ENCODE assay signal across 9 cellular contexts in the genomic region with DNA sequence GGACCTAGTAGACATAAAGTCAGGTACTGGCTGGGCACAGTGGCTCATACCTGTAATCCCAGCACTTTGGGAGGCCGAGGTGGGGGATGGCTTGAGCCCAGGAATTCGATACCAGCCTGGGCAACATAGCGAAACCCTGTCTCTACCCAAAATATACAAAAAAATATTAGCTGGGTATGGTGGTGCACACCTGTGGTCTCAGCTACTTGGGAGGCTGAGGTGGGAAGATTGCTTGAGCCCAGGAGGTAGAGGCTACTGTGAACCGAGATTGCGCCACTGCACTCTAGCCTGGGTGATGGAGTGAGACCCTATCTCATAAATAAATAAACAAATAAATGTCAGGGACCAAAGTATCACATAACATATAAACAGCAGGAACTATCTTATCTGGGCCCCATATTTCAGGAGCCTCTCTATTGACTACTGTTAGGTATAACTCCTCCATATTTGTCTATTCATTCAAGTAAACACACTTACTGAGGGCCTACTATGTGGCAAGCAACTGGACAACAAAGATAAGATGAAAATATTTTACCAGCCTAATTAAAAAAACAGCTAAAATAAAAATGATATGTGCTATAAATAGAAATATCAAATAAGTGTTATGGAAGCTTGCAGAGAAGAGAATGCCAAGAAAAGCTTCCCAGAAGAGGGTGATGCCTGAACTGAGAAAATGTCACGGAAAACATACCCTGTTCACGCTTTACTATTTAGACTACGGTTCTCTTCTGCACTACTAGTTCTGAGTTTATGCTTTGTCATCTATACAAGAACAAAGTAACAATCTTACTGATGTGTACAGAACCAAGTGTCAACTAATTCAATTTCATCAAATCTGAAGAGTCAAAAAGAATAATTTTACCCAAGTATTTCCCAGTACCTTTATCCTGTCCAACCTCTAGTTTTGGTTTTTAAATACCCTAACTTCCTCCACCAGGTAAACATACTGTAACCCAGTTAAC. TPM values are rescaled to one million over a fixed set of nuclear protein-coding genes. Genes with fewer than 3 reads are reported as not detected.
A peak's percentile ranks its signal among the peaks of the same experiment; 100 is the strongest.
DNase-seq lines count a peak whose midpoint lies in the region; ATAC-seq and TF ChIP-seq lines count a peak whose summit lies in the region.
"Had no signal": no experiment of that assay in that cellular context is flagged by ENCODE, and none has a peak within 500 bp of the region (broad histone marks: within the 10 kb centered on the region; RNA-seq: fewer than 3 reads in every experiment).

No MANE protein-coding gene starts in this region.

- H3K4me1 ChIP-seq in hepatocyte (ENCODE audit: insufficient read depth) (peaks cover 13% of the 10 kb centered on the region), skeletal muscle tissue (ENCODE audit: control insufficient read depth in 3 of 3, insufficient read depth in 3 of 3, low read length in 3 of 3) (peaks cover 10 to 24% (median 22%) of the 10 kb centered on the region in 3 donors)

- H3K27ac ChIP-seq in hepatocyte, result peak overlapping the region; percentile 94
- H3K27ac ChIP-seq in skeletal muscle tissue (ENCODE audit: low read depth, low read length), result peak overlapping the region; percentile 97

- no peak for TF ChIP-seq CTCF in HFF-Myc (IDR thresholded peaks at IDR 0.05; ENCODE audit: low read depth, low read length, missing control alignments)
- no peak for TF ChIP-seq CTCF in activated CD8-positive, alpha-beta T cell treated with anti-CD3 and anti-CD28 coated beads for 36 hours (IDR thresholded peaks at IDR 0.05)
- no peak for TF ChIP-seq CTCF in hepatocyte (IDR thresholded peaks at IDR 0.05; ENCODE audit: poor library complexity)

- H3K9me2 ChIP-seq in hepatocyte (replicated peaks; ENCODE audit: insufficient read depth), result no peaks in the 10 kb centered on the region

- no peak overlapping the region for H2AFZ ChIP-seq in hepatocyte

- DNase-seq in HFF-Myc (ENCODE audit: extremely low read depth, low read depth), result no peak
- no peak for DNase-seq in activated CD8-positive, alpha-beta T cell treated with anti-CD3 and anti-CD28 coated beads for 36 hours
- DNase-seq in hepatocyte (ENCODE audit: low spot score), result no peak
- no peak for DNase-seq in retina
- no peak for DNase-seq in HuH-7 (ENCODE audit: low spot score)
- DNase-seq: anterior cingulate cortex; stimulated activated CD4-positive, alpha-beta T cell treated with anti-CD3 and anti-CD28 coated beads, Interleukin-4, amount 100 ng/mL, for 24 hours had no signal

- H3K27me3 ChIP-seq in hepatocyte (no peaks in the 10 kb centered on the region), skeletal muscle tissue (ENCODE audit: control insufficient read depth in 3 of 3, insufficient read depth in 3 of 3, low read length in 3 of 3) (no peaks in the 10 kb centered on the region)

- H3K9me3 Mint-ChIP-seq in activated CD8-positive, alpha-beta T cell treated with anti-CD3 and anti-CD28 coated beads for 36 hours, result no peaks in the 10 kb centered on the region

- H3K4me3 ChIP-seq in HFF-Myc (replicated peaks; ENCODE audit: low read depth, low read length), result peak overlapping the region; percentile 99
- peak overlapping the region; percentile 38 for H3K4me3 ChIP-seq in hepatocyte
- H3K4me3 ChIP-seq in skeletal muscle tissue (ENCODE audit: low read length in 3 of 3), result peak overlapping the region in 2 of 3 donors; percentile 79 to 99

- H3K9me3 ChIP-seq in hepatocyte (ENCODE audit: low read depth) (no peaks in the 10 kb centered on the region), skeletal muscle tissue (ENCODE audit: control insufficient read depth in 3 of 3, low read length in 3 of 3) (no peaks in the 10 kb centered on the region)

- peaks cover 67% of the 10 kb centered on the region for H3K79me2 ChIP-seq in hepatocyte

- peaks cover 43% of the 10 kb centered on the region for H3K36me3 Mint-ChIP-seq in activated CD8-positive, alpha-beta T cell treated with anti-CD3 and anti-CD28 coated beads for 36 hours (ENCODE audit: low read depth)

- peaks cover 42% of the 10 kb centered on the region for H4K20me1 ChIP-seq in hepatocyte (ENCODE audit: insufficient read depth, poor library complexity, severe bottlenecking)

- WGBS in hepatocyte (ENCODE audit: low lambda C conversion rate, missing lambda C conversion rate), result 95% methylated on average over 8 of the region's 8 CpGs

- intact Hi-C loops in activated CD8-positive, alpha-beta T cell treated with anti-CD3 and anti-CD28 coated beads for 36 hours (cut with micrococcal nuclease), result loop anchor here (5.0 kb wide), 1 partner anchor 42 kb away; no protein-coding TSS in a partner anchor

- H3K4me1 Mint-ChIP-seq in activated CD8-positive, alpha-beta T cell treated with anti-CD3 and anti-CD28 coated beads for 36 hours (ENCODE audit: low read depth), result peaks cover 49% of the 10 kb centered on the region

- CTCF ChIA-PET in activated CD8-positive, alpha-beta T cell treated with anti-CD3 and anti-CD28 coated beads for 36 hours (lab: Charles Lee), result interaction anchor here (0.6 to 1.9 kb wide), 8 partner anchors 9 to 278 kb away, joined by 3 to 8 read pairs (median 4); a partner anchor contains a TSS

- peak overlapping the region; percentile 99 for H3K27ac Mint-ChIP-seq in activated CD8-positive, alpha-beta T cell treated with anti-CD3 and anti-CD28 coated beads for 36 hours

- peak overlapping the region; percentile 95 to 98 (median 97) for H3K9ac ChIP-seq in skeletal muscle tissue (ENCODE audit: low read depth in 1 of 3, low read length in 3 of 3)

- H3K27me3 Mint-ChIP-seq in activated CD8-positive, alpha-beta T cell treated with anti-CD3 and anti-CD28 coated beads for 36 hours, result no peaks in the 10 kb centered on the region

- no peak for ATAC-seq in activated CD8-positive, alpha-beta T cell treated with anti-CD3 and anti-CD28 coated beads for 36 hours
- no peak for ATAC-seq in GM21390 (IDR thresholded peaks at IDR 0.05; ENCODE audit: unreplicated experiment)

- peak overlapping the region; percentile 97 for H3K4me2 ChIP-seq in hepatocyte

- H3K36me3 ChIP-seq in hepatocyte (replicated peaks; ENCODE audit: insufficient read depth, low read depth), result no peaks in the 10 kb centered on the region
- peaks cover 7 to 15% (median 10%) of the 10 kb centered on the region in 3 donors for H3K36me3 ChIP-seq in skeletal muscle tissue (ENCODE audit: control insufficient read depth in 3 of 3, insufficient read depth in 3 of 3, low read length in 3 of 3)

- POLR2A ChIA-PET in activated CD8-positive, alpha-beta T cell treated with anti-CD3 and anti-CD28 coated beads for 36 hours (lab: Charles Lee), result interaction anchor here (0.6 to 2.5 kb wide), 7 partner anchors 8 to 60 kb away, joined by 3 to 9 read pairs (median 3); a partner anchor contains a TSS

- peak overlapping the region; percentile 90 for H3K4me3 Mint-ChIP-seq in activated CD8-positive, alpha-beta T cell treated with anti-CD3 and anti-CD28 coated beads for 36 hours

RNA-seq across cellular contexts. Expression of a gene that starts 1.9 kb away (rescaled TPM):
- total RNA-seq in activated CD8-positive, alpha-beta T cell treated with anti-CD3 and anti-CD28 coated beads for 36 hours, result 10 to 100 TPM; 88.4 to 89.9 TPM
- total RNA-seq in hepatocyte (81.4 and 95.9 TPM in 2 replicates), skeletal muscle tissue (75.2 TPM)
- polyA plus RNA-seq in hepatocyte, result 22.7 and 23.6 TPM in 2 replicates

RNA-seq across cellular contexts. Expression of a gene that starts 12.9 kb away (rescaled TPM):
- total RNA-seq in activated CD8-positive, alpha-beta T cell treated with anti-CD3 and anti-CD28 coated beads for 36 hours, result 10 to 100 TPM; 33.1 to 36.7 TPM
- total RNA-seq in hepatocyte (19.0 and 20.3 TPM in 2 replicates), skeletal muscle tissue (8.9 TPM)
- polyA plus RNA-seq in hepatocyte, result 35.5 and 37.6 TPM in 2 replicates

RNA-seq across cellular contexts. Expression of a gene that starts 45.3 kb away (rescaled TPM):
- total RNA-seq in activated CD8-positive, alpha-beta T cell treated with anti-CD3 and anti-CD28 coated beads for 36 hours, result 100 to 1,000 TPM; 176 to 188 TPM
- total RNA-seq in hepatocyte, result 18.0 and 18.4 TPM in 2 replicates
- polyA plus RNA-seq in hepatocyte, result 36.9 and 44.4 TPM in 2 replicates
- 1.6 TPM for total RNA-seq in skeletal muscle tissue

Comparison
In these comparisons a context has a peak if more than half of its experiments do, and no peak if none do; other contexts are left out.
1. H3K4me3 ChIP-seq: peak in every context shown above with its lines; median percentile 99 in HFF-Myc; 89 in skeletal muscle tissue; 38 in hepatocyte.